Comparison of ENCODE assay signal across 26 cellular contexts in genomic region chr11:17914957-17915356, GRCh38.
"Had no signal": no experiment of that assay in that cellular context is flagged by ENCODE, and none has a peak within 500 bp of the region (broad histone marks: within the 10 kb centered on the region; RNA-seq: fewer than 3 reads in every experiment).

No MANE protein-coding gene starts in this region.

- H3K4me1 ChIP-seq: SJSA1 had no signal

- H3K4me2 ChIP-seq: PC-9, SK-N-SH had no signal

- H3K9me3 ChIP-seq: SJSA1, SK-N-SH had no signal

- H3K27ac ChIP-seq: PC-9, RWPE1, SJSA1 had no signal

- H3K36me3 ChIP-seq: SJSA1 had no signal

- DNase-seq: MM.1S, MV-4-11, NCI-H1092, NCI-H1105, NCI-H1417 treated with DMSO at 0.1 percent for 48 hours, NCI-H1436 treated with DMSO at 0.1 percent for 48 hours, NCI-H1694 treated with DMSO at 0.1 percent for 48 hours, NCI-H187 treated with DMSO at 0.1 percent for 48 hours, NCI-H2081, NCI-H2171 treated with DMSO at 0.1 percent for 48 hours, NCI-H2227 treated with DMSO at 0.1 percent for 48 hours, NCI-H345, NCI-H446, NCI-H524 treated with DMSO at 0.1 percent for 48 hours, NCI-H526 treated with DMSO at 0.1 percent for 48 hours, PC-9, SHP77, SIG-M5, SK-N-SH, SW 1271, T-helper 1 cell had no signal

- FAIRE-seq: RCC 7860 had no signal

- ATAC-seq: Panc1, Right ventricle myocardium inferior had no signal

- H3K4me3 ChIP-seq: PC-9, SJSA1 had no signal

- H3K27me3 ChIP-seq: SJSA1 had no signal

- H3K9ac ChIP-seq: SK-N-SH had no signal

- H2AFZ ChIP-seq: PC-9 had no signal
